28 cellular contexts compared by ENCODE assay signal in the genomic region with DNA sequence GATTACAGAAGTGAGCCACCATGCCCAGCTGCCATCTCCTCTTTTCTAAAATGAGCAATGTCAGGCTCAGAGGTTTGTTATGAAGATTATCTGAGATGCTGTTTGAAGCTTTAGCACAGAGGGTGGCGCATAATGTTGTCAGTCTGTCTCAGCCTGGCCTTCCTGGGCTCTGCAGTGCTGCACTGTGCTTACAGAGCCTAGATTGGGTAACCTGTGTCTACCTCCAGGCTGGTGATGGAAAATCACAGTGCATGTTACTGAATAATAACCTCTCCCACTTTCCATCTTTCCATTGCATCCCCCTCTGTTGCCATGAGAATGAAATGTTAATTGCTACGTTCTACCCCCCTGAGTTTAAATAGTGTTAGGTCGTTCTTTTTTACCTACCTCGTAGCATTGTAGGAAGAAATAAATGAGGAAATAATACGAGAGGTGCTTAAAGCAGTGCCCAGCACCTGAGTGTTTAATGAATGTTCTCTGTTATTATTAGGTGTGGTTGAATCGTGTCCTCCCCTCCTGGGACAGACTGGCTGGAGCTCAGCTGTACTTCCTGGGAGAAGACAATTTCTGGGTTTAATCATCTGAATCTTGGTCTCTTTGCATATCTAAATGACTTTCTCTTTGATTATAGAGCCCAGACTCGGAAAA. TPM values are rescaled to one million over a fixed set of nuclear protein-coding genes. Genes with fewer than 3 reads are reported as not detected.
DNase-seq lines count a peak whose midpoint lies in the region; ATAC-seq, FAIRE-seq and TF ChIP-seq lines count a peak whose summit lies in the region.
"Had no signal": no experiment of that assay in that cellular context is flagged by ENCODE, and none has a peak within 500 bp of the region (broad histone marks: within the 10 kb centered on the region; RNA-seq: fewer than 3 reads in every experiment).

No MANE protein-coding gene starts in this region.

- H3K4me3 Mint-ChIP-seq in CD8-positive, alpha-beta T cell = no peak overlapping the region
- H3K4me3 Mint-ChIP-seq: CD4-positive, alpha-beta memory T cell had no signal

- WGBS in adrenal gland, 4 donors = 91 to 96% (median 95%) methylated on average over 6 to 7 of the region's 7 CpGs
- WGBS in esophagus muscularis mucosa = 67% methylated on average over 7 of the region's 7 CpGs
- 93 to 94% methylated on average over 7 of the region's 7 CpGs for WGBS in sigmoid colon, 2 donors
- 83 to 90% methylated on average over 7 of the region's 7 CpGs for WGBS in aorta, 2 donors

- H3K9me3 ChIP-seq in adrenal gland (replicated peaks in 1 of 3) = no peaks in the 10 kb centered on the region
- no peaks in the 10 kb centered on the region for H3K9me3 ChIP-seq in esophagus muscularis mucosa
- H3K9me3 ChIP-seq in sigmoid colon = no peaks in the 10 kb centered on the region
- H3K9me3 ChIP-seq in aorta (ENCODE audit: control insufficient read depth, low read length) = no peaks in the 10 kb centered on the region
- no peaks in the 10 kb centered on the region for H3K9me3 ChIP-seq in CD8-positive, alpha-beta T cell (ENCODE audit: low read length)
- no peaks in the 10 kb centered on the region for H3K9me3 ChIP-seq in kidney (ENCODE audit: control insufficient read depth in 1 of 2, low read length in 2 of 2)
- H3K9me3 ChIP-seq: SK-N-SH had no signal

- no peak for TF ChIP-seq CTCF in adrenal gland (IDR thresholded peaks at IDR 0.05)
- TF ChIP-seq CTCF in esophagus muscularis mucosa (IDR thresholded peaks at IDR 0.05) = no peak
- TF ChIP-seq CTCF in sigmoid colon (IDR thresholded peaks at IDR 0.05) = no peak
- no peak for TF ChIP-seq CTCF in CD8-positive, alpha-beta T cell (IDR thresholded peaks at IDR 0.05)
- TF ChIP-seq CTCF in kidney (IDR thresholded peaks at IDR 0.05; ENCODE audit: borderline replicate concordance, extremely low read depth, insufficient read depth) = no peak

- H3K4me1 Mint-ChIP-seq in CD8-positive, alpha-beta T cell (ENCODE audit: low read depth) = peaks cover 15% of the 10 kb centered on the region

- DNase-seq in adrenal gland = no peak
- no peak for DNase-seq in esophagus muscularis mucosa (ENCODE audit: extremely low spot score)
- no peak for DNase-seq in sigmoid colon
- DNase-seq in aorta = no peak
- DNase-seq in CD8-positive, alpha-beta T cell = no peak
- DNase-seq in kidney = no peak
- DNase-seq: C1 segment of cervical spinal cord; CD4-positive, alpha-beta memory T cell; DMS 273 treated with DMSO at 0.1 percent for 48 hours; DMS79 treated with DMSO at 0.1 percent for 48 hours; GF-D8; Kasumi-1; NCI-H1092 treated with DMSO at 0.1 percent for 48 hours; NCI-H1436 treated with DMSO at 0.1 percent for 48 hours; NCI-H187 treated with DMSO at 0.1 percent for 48 hours; NCI-H2107; NCI-H446; NCI-H524 treated with DMSO at 0.1 percent for 48 hours; NCI-H774; SK-N-SH had no signal

- peaks cover 46% of the 10 kb centered on the region for H3K36me3 Mint-ChIP-seq in CD8-positive, alpha-beta T cell

- no peak overlapping the region for H3K9ac ChIP-seq in kidney (ENCODE audit: low read length in 2 of 2)
- H3K9ac ChIP-seq: SK-N-SH had no signal

- H3K27me3 ChIP-seq in adrenal gland (no peaks in the 10 kb centered on the region), esophagus muscularis mucosa (no peaks in the 10 kb centered on the region), sigmoid colon (no peaks in the 10 kb centered on the region), aorta (ENCODE audit: control insufficient read depth in 1 of 2, insufficient read depth in 2 of 2, low read length in 1 of 2) (no peaks in the 10 kb centered on the region)
- no peaks in the 10 kb centered on the region for H3K27me3 ChIP-seq in CD8-positive, alpha-beta T cell (ENCODE audit: insufficient read depth, low read length)

- H3K27ac Mint-ChIP-seq in CD8-positive, alpha-beta T cell = no peak overlapping the region

- ATAC-seq in aorta (ENCODE audit: low FRiP score) = no peak
- no peak for ATAC-seq in GM21825 (IDR thresholded peaks at IDR 0.05; ENCODE audit: unreplicated experiment)
- no peak for ATAC-seq in CD8-positive, alpha-beta T cell
- ATAC-seq: K562 had no signal

- no peak for TF ChIP-seq EP300 in esophagus muscularis mucosa (IDR thresholded peaks at IDR 0.05)
- TF ChIP-seq EP300 in sigmoid colon (IDR thresholded peaks at IDR 0.05) = no peak

- CTCF ChIA-PET in CD8-positive, alpha-beta T cell (lab: Charles Lee) = no interaction called here

- intact Hi-C loops in adrenal gland (cut with DNase I) = no loop called here
- intact Hi-C loops in esophagus muscularis mucosa (cut with DNase I) = loop anchor here (10.0 kb wide), 1 partner anchor 250 kb away; no protein-coding TSS in a partner anchor
- intact Hi-C loops in sigmoid colon (cut with DNase I) = loop anchor here (5.0 kb wide), 1 partner anchor 312 kb away; no protein-coding TSS in a partner anchor
- intact Hi-C loops in aorta (cut with DNase I) = loop anchor here (5.0 to 10.0 kb wide), 4 partner anchors 113 to 1510 kb away; a partner anchor contains a TSS
- intact Hi-C loops in CD8-positive, alpha-beta T cell (cut with DNase I, micrococcal nuclease) = no loop called here
- intact Hi-C loops in kidney (cut with DNase I) = no loop called here

- FAIRE-seq in kidney (lab: Jason Lieb, UNC) = no peak
- FAIRE-seq: GM12891, H54, K562 had no signal

- peaks cover 0 to 6% of the 10 kb centered on the region in 2 donors for H3K36me3 ChIP-seq in adrenal gland (replicated peaks in 1 of 2)
- H3K36me3 ChIP-seq in esophagus muscularis mucosa = peaks cover 12 to 48% (median 37%) of the 10 kb centered on the region in 4 donors
- peaks cover 0 to 42% (median 13%) of the 10 kb centered on the region in 4 donors for H3K36me3 ChIP-seq in sigmoid colon
- peaks cover 0 to 2% of the 10 kb centered on the region in 2 donors for H3K36me3 ChIP-seq in aorta (ENCODE audit: control insufficient read depth in 1 of 2, insufficient read depth in 2 of 2, low read length in 1 of 2)
- no peaks in the 10 kb centered on the region for H3K36me3 ChIP-seq in CD8-positive, alpha-beta T cell (ENCODE audit: insufficient read depth, low read length)
- peaks cover 2 to 5% of the 10 kb centered on the region in 2 donors for H3K36me3 ChIP-seq in kidney (ENCODE audit: control insufficient read depth in 1 of 2, insufficient read depth in 2 of 2, low read length in 2 of 2)

- peaks cover 44 to 50% of the 10 kb centered on the region in 2 donors for H3K4me1 ChIP-seq in adrenal gland (replicated peaks in 1 of 2)
- H3K4me1 ChIP-seq in esophagus muscularis mucosa = peaks cover 37 to 81% (median 72%) of the 10 kb centered on the region in 4 donors
- H3K4me1 ChIP-seq in sigmoid colon = peaks cover 0 to 52% (median 49%) of the 10 kb centered on the region in 4 donors
- peaks cover 0 to 1% of the 10 kb centered on the region in 2 donors for H3K4me1 ChIP-seq in aorta (ENCODE audit: control insufficient read depth in 1 of 2, insufficient read depth in 2 of 2, low read length in 2 of 2)
- H3K4me1 ChIP-seq in CD8-positive, alpha-beta T cell (ENCODE audit: insufficient read depth, low read length) = peaks cover 3% of the 10 kb centered on the region
- H3K4me1 ChIP-seq in kidney (ENCODE audit: control insufficient read depth in 1 of 2, insufficient read depth in 1 of 2, low read depth in 1 of 2, low read length in 2 of 2) = peaks cover 10 to 17% of the 10 kb centered on the region in 2 donors

- no peaks in the 10 kb centered on the region for H3K9me3 Mint-ChIP-seq in CD8-positive, alpha-beta T cell
- H3K9me3 Mint-ChIP-seq: CD4-positive, alpha-beta memory T cell had no signal

- no peaks in the 10 kb centered on the region for H3K27me3 Mint-ChIP-seq in CD8-positive, alpha-beta T cell (ENCODE audit: low read depth)
- H3K27me3 Mint-ChIP-seq: CD4-positive, alpha-beta memory T cell had no signal

- H3K4me3 ChIP-seq in adrenal gland (no peak overlapping the region), esophagus muscularis mucosa (no peak overlapping the region), sigmoid colon (no peak overlapping the region), aorta (ENCODE audit: low read length in 2 of 2) (no peak overlapping the region), kidney (ENCODE audit: low read length in 2 of 2) (no peak overlapping the region)
- no peak overlapping the region for H3K4me3 ChIP-seq in CD8-positive, alpha-beta T cell (ENCODE audit: low read depth, low read length)
- H3K4me3 ChIP-seq: K562 had no signal

- TF ChIP-seq POLR2A in adrenal gland (IDR thresholded peaks at IDR 0.05) (no peak), esophagus muscularis mucosa (IDR thresholded peaks at IDR 0.05; ENCODE audit: low read depth) (no peak), sigmoid colon (IDR thresholded peaks at IDR 0.05) (no peak)

- H3K27ac ChIP-seq in adrenal gland (peak overlapping the region in 3 of 5 donors; percentile 45 to 73 (median 65)), esophagus muscularis mucosa (replicated peaks in 1 of 4) (peak overlapping the region; percentile 73 to 94 (median 89)), sigmoid colon (peak overlapping the region in 3 of 4 donors; percentile 87 to 93 (median 91)), aorta (ENCODE audit: low read depth in 1 of 2, low read length in 2 of 2) (peak overlapping the region; percentile 17 to 78), kidney (ENCODE audit: low read depth in 2 of 2, low read length in 2 of 2) (no peak overlapping the region)
- no peak overlapping the region for H3K27ac ChIP-seq in CD8-positive, alpha-beta T cell (ENCODE audit: low read depth, low read length)
- H3K27ac ChIP-seq: HL-60 had no signal

- POLR2A ChIA-PET in CD8-positive, alpha-beta T cell (lab: Charles Lee) = no interaction called here

RNA-seq across cellular contexts. Expression of a gene that starts 6.2 kb away (rescaled TPM):
- 100 to 1,000 TPM in 4 of 8 donors, 10 to 100 TPM in 3, 1 to 10 TPM in 1; 9.7 to 194 (median 123) TPM for total RNA-seq in adrenal gland
- 10 to 100 TPM in 1 of 3 donors, 1 to 10 TPM in 2; 5.3 to 21.6 (median 8.3) TPM for polyA plus RNA-seq in adrenal gland
- 100 to 1,000 TPM in 3 of 4 donors, 10 to 100 TPM in 1; 98.7 to 208 (median 141) TPM for total RNA-seq in esophagus muscularis mucosa
- total RNA-seq in sigmoid colon = 100 to 1,000 TPM; 111 to 158 (median 123) TPM
- polyA plus RNA-seq in sigmoid colon = 10 to 100 TPM; 28.0 to 36.6 (median 33.4) TPM
- 10 to 100 TPM; 42.8 to 55.5 TPM for total RNA-seq in aorta
- polyA plus RNA-seq in aorta = 10 to 100 TPM; 57.1 to 62.5 TPM
- total RNA-seq in CD8-positive, alpha-beta T cell = 1 to 10 TPM; 7.7 to 7.9 TPM
- 35.1 TPM for total RNA-seq in kidney
- polyA plus RNA-seq in kidney (ENCODE audit: insufficient read depth, low read depth, low replicate concordance) = 16.4 TPM

RNA-seq across cellular contexts. Expression of a gene that starts 14.0 kb away (rescaled TPM):
- total RNA-seq in adrenal gland (under 1 TPM in 4 of 8 donors, not detected in 4; 0.14 to 0.40 (median 0.20) TPM), esophagus muscularis mucosa (under 1 TPM in 2 of 4 donors, not detected in 2; under 0.01 to 0.13 TPM), sigmoid colon (not detected), aorta (not detected), kidney (0.57 TPM)
- polyA plus RNA-seq in adrenal gland (under 1 TPM in 1 of 3 donors, not detected in 2; 0.32 TPM), sigmoid colon (under 1 TPM; 0.26 to 0.92 (median 0.60) TPM), aorta (not detected), kidney (ENCODE audit: insufficient read depth, low read depth, low replicate concordance) (0.19 TPM)
- total RNA-seq in CD8-positive, alpha-beta T cell = not detected
- total RNA-seq: A673; CD4-positive, alpha-beta memory T cell; M059J had no signal
- polyA plus RNA-seq: CD4-positive, alpha-beta memory T cell; SK-N-SH had no signal

RNA-seq across cellular contexts. Expression of a gene that starts 46.7 kb away (rescaled TPM):
- total RNA-seq in adrenal gland (not detected), esophagus muscularis mucosa (not detected), sigmoid colon (not detected), aorta (not detected), kidney (not detected)
- polyA plus RNA-seq in adrenal gland (not detected), sigmoid colon (under 1 TPM in 1 of 3 donors, not detected in 2; 0.03 TPM), aorta (not detected), kidney (ENCODE audit: insufficient read depth, low read depth, low replicate concordance) (not detected)
- total RNA-seq in CD8-positive, alpha-beta T cell = not detected
- total RNA-seq: A673; CD4-positive, alpha-beta memory T cell; HT-29; K562; M059J had no signal
- polyA plus RNA-seq: CD4-positive, alpha-beta memory T cell; K562; SK-N-SH had no signal

Comparison
In these comparisons a context has a peak if more than half of its experiments do, and no peak if none do; other contexts are left out.
1. H3K27ac ChIP-seq: peak in adrenal gland (3 of 5), esophagus muscularis mucosa (4 of 4), sigmoid colon (3 of 4) and aorta (2 of 2); none in CD8-positive, alpha-beta T cell (single experiment) and kidney (0 of 2).
2. intact Hi-C loops: an anchor here in esophagus muscularis mucosa (10.0 kb wide), sigmoid colon (5.0 kb wide) and aorta (5.0 to 10.0 kb wide); none called in adrenal gland, CD8-positive, alpha-beta T cell and kidney.